ENCODE assay signal across 11 cellular contexts in genomic region chr17:76120658-76121008, GRCh38. TPM values are rescaled to one million over a fixed set of nuclear protein-coding genes. Genes with fewer than 3 reads are reported as not detected.
DNase-seq lines count a peak whose midpoint lies in the region; ATAC-seq lines count a peak whose summit lies in the region.
"Had no signal": no experiment of that assay in that cellular context is flagged by ENCODE, and none has a peak within 500 bp of the region (broad histone marks: within the 10 kb centered on the region; RNA-seq: fewer than 3 reads in every experiment).

No MANE protein-coding gene starts in this region.

- H3K4me1 Mint-ChIP-seq in activated CD8-positive, alpha-beta T cell treated with anti-CD3 and anti-CD28 coated beads, Interleukin-2, amount 10 ng/mL, durations not matched to agents 7 days and 5 days (ENCODE audit: low read depth), result peaks cover 33% of the 10 kb centered on the region

- no peak for ATAC-seq in activated CD8-positive, alpha-beta T cell treated with anti-CD3 and anti-CD28 coated beads, Interleukin-2, amount 10 ng/mL, durations not matched to agents 7 days and 5 days

- H3K4me3 Mint-ChIP-seq in activated CD8-positive, alpha-beta T cell treated with anti-CD3 and anti-CD28 coated beads, Interleukin-2, amount 10 ng/mL, durations not matched to agents 7 days and 5 days, result no peak overlapping the region
- H3K4me3 Mint-ChIP-seq: CD4-positive, alpha-beta T cell had no signal

- H3K36me3 Mint-ChIP-seq in activated CD8-positive, alpha-beta T cell treated with anti-CD3 and anti-CD28 coated beads, Interleukin-2, amount 10 ng/mL, durations not matched to agents 7 days and 5 days (ENCODE audit: low read depth), result no peaks in the 10 kb centered on the region

- DNase-seq in ELF-1 (ENCODE audit: low read depth, low spot score) (peak; percentile 23), NCI-H2171 (lab: John Stamatoyannopoulos, UW) (no peak)
- no peak for DNase-seq in activated CD8-positive, alpha-beta T cell treated with anti-CD3 and anti-CD28 coated beads, Interleukin-2, amount 10 ng/mL, durations not matched to agents 7 days and 5 days
- no peak for DNase-seq in activated CD4-positive, CD25-positive, alpha-beta regulatory T cell (lab: John Stamatoyannopoulos, UW)
- DNase-seq: NCI-H146, right cardiac atrium had no signal

- POLR2A ChIA-PET in activated CD8-positive, alpha-beta T cell treated with anti-CD3 and anti-CD28 coated beads, Interleukin-2, amount 10 ng/mL, durations not matched to agents 7 days and 5 days (lab: Charles Lee), result interaction anchor here (1.2 to 12.0 kb wide), 4 partner anchors 72 to 169 kb away, joined by 4 to 163 read pairs (median 14); no protein-coding TSS in a partner anchor

- no peaks in the 10 kb centered on the region for H3K27me3 Mint-ChIP-seq in activated CD8-positive, alpha-beta T cell treated with anti-CD3 and anti-CD28 coated beads, Interleukin-2, amount 10 ng/mL, durations not matched to agents 7 days and 5 days (ENCODE audit: low read depth)
- H3K27me3 Mint-ChIP-seq: CD4-positive, alpha-beta T cell had no signal

- CTCF ChIA-PET in activated CD8-positive, alpha-beta T cell treated with anti-CD3 and anti-CD28 coated beads, Interleukin-2, amount 10 ng/mL, durations not matched to agents 7 days and 5 days (lab: Charles Lee), result interaction anchor here (0.9 to 11.2 kb wide), 19 partner anchors 10 to 178 kb away, joined by 3 to 222 read pairs (median 6); no protein-coding TSS in a partner anchor

- no peaks in the 10 kb centered on the region for H3K9me3 Mint-ChIP-seq in activated CD8-positive, alpha-beta T cell treated with anti-CD3 and anti-CD28 coated beads, Interleukin-2, amount 10 ng/mL, durations not matched to agents 7 days and 5 days (ENCODE audit: insufficient read depth)
- H3K9me3 Mint-ChIP-seq: CD4-positive, alpha-beta T cell had no signal

- H3K27ac Mint-ChIP-seq in activated CD8-positive, alpha-beta T cell treated with anti-CD3 and anti-CD28 coated beads, Interleukin-2, amount 10 ng/mL, durations not matched to agents 7 days and 5 days, result peak overlapping the region; percentile 60
- H3K27ac Mint-ChIP-seq: CD4-positive, alpha-beta T cell had no signal

RNA-seq across cellular contexts. Expression of gene EXOC7, which starts 17.0 kb away (rescaled TPM):
- 100 to 1,000 TPM; 126 to 129 TPM for total RNA-seq in activated CD8-positive, alpha-beta T cell treated with anti-CD3 and anti-CD28 coated beads, Interleukin-2, amount 10 ng/mL, durations not matched to agents 7 days and 5 days

RNA-seq across cellular contexts. Expression of gene FOXJ1, which starts 20.4 kb away (rescaled TPM):
- total RNA-seq in activated CD8-positive, alpha-beta T cell treated with anti-CD3 and anti-CD28 coated beads, Interleukin-2, amount 10 ng/mL, durations not matched to agents 7 days and 5 days, result 1 to 10 TPM; 8.7 to 9.1 TPM
- total RNA-seq: gastroesophageal sphincter, IMR-90, right cardiac atrium, RPMI7951 had no signal

RNA-seq across cellular contexts. Expression of gene ZACN, which starts 41.7 kb away (rescaled TPM):
- under 1 TPM; 0.18 to 0.34 TPM for total RNA-seq in activated CD8-positive, alpha-beta T cell treated with anti-CD3 and anti-CD28 coated beads, Interleukin-2, amount 10 ng/mL, durations not matched to agents 7 days and 5 days
- total RNA-seq: gastroesophageal sphincter, IMR-90, right cardiac atrium, RPMI7951 had no signal

RNA-seq across cellular contexts. Expression of gene GALR2, which starts 46.1 kb away (rescaled TPM):
- total RNA-seq in activated CD8-positive, alpha-beta T cell treated with anti-CD3 and anti-CD28 coated beads, Interleukin-2, amount 10 ng/mL, durations not matched to agents 7 days and 5 days, result under 1 TPM in 1 of 2 experiments, not detected in 1; 0.18 TPM
- total RNA-seq: gastroesophageal sphincter, IMR-90, kidney, right cardiac atrium, RPMI7951 had no signal

RNA-seq across cellular contexts. Expression of gene SRP68, which starts 48.3 kb away (rescaled TPM):
- total RNA-seq in activated CD8-positive, alpha-beta T cell treated with anti-CD3 and anti-CD28 coated beads, Interleukin-2, amount 10 ng/mL, durations not matched to agents 7 days and 5 days, result 10 to 100 TPM; 85.1 to 86.0 TPM
